Comparison of ENCODE assay signal across 21 cellular contexts in genomic region chr22:32917577-32918375, GRCh38.
DNase-seq lines count a peak whose midpoint lies in the region; TF ChIP-seq lines count a peak whose summit lies in the region.
"Had no signal": no experiment of that assay in that cellular context is flagged by ENCODE, and none has a peak within 500 bp of the region (broad histone marks: within the 10 kb centered on the region; RNA-seq: fewer than 3 reads in every experiment).

No MANE protein-coding gene starts in this region.

- no peak overlapping the region for H3K4me3 ChIP-seq in cardiac muscle cell
- no peak overlapping the region for H3K4me3 ChIP-seq in right atrium auricular region
- no peak overlapping the region for H3K4me3 ChIP-seq in choroid plexus epithelial cell (ENCODE audit: low read depth, low read length)
- H3K4me3 ChIP-seq in thyroid gland (replicated peaks in 1 of 3), result no peak overlapping the region
- H3K4me3 ChIP-seq: gastroesophageal sphincter, mucosa of descending colon, suprapubic skin had no signal

- peaks cover 7% of the 10 kb centered on the region for H3K4me1 ChIP-seq in cardiac muscle cell (ENCODE audit: low read depth)
- peaks cover 0 to 25% of the 10 kb centered on the region in 2 donors for H3K4me1 ChIP-seq in right atrium auricular region
- peaks cover 4 to 19% of the 10 kb centered on the region in 2 donors for H3K4me1 ChIP-seq in thyroid gland
- H3K4me1 ChIP-seq: suprapubic skin had no signal

- intact Hi-C loops in thyroid gland (cut with DNase I), result no loop called here

- TF ChIP-seq CTCF in cardiac muscle cell (IDR thresholded peaks at IDR 0.05; ENCODE audit: low read depth, low read length) (no peak), right atrium auricular region (IDR thresholded peaks at IDR 0.05) (no peak), choroid plexus epithelial cell (conservative IDR thresholded peaks at IDR 0.05; ENCODE audit: low read depth, low read length) (no peak), mesothelial cell of epicardium (IDR thresholded peaks at IDR 0.05; ENCODE audit: unreplicated experiment) (no peak), thyroid gland (IDR thresholded peaks at IDR 0.05) (no peak)

- H3K27ac ChIP-seq in cardiac muscle cell (peak overlapping the region; percentile 3), right atrium auricular region (no peak overlapping the region), thyroid gland (no peak overlapping the region)
- H3K27ac ChIP-seq: C4-2B, gastroesophageal sphincter, HL-60, suprapubic skin had no signal

- peaks cover 31% of the 10 kb centered on the region for H3K4me1 Mint-ChIP-seq in mesothelial cell of epicardium
- H3K4me1 Mint-ChIP-seq: central memory CD8-positive, alpha-beta T cell had no signal

- no peaks in the 10 kb centered on the region for H3K36me3 ChIP-seq in cardiac muscle cell
- H3K36me3 ChIP-seq in right atrium auricular region, result no peaks in the 10 kb centered on the region
- H3K36me3 ChIP-seq in thyroid gland, result no peaks in the 10 kb centered on the region
- H3K36me3 ChIP-seq: gastroesophageal sphincter, suprapubic skin had no signal

- peaks cover 14% of the 10 kb centered on the region for H3K9me3 Mint-ChIP-seq in mesothelial cell of epicardium

- peak overlapping the region; percentile 2 for H3K27ac Mint-ChIP-seq in mesothelial cell of epicardium
- H3K27ac Mint-ChIP-seq: activated T-cell treated with anti-CD3 and anti-CD28 coated beads, Interleukin-2, amount 50 U/mL, for 24 hours had no signal

- peaks cover 4% of the 10 kb centered on the region for H3K27me3 Mint-ChIP-seq in mesothelial cell of epicardium (ENCODE audit: low read depth)
- H3K27me3 Mint-ChIP-seq: central memory CD8-positive, alpha-beta T cell had no signal

- DNase-seq in cardiac muscle cell (ENCODE audit: low read depth in 1 of 2, low spot score in 1 of 2) (peak; percentile 29 to 38), right atrium auricular region (ENCODE audit: low spot score) (no peak), choroid plexus epithelial cell (ENCODE audit: low read depth) (peak; percentile 63), mesothelial cell of epicardium (ENCODE audit: low spot score in 2 of 2, unreplicated experiment in 2 of 2) (no peak), thyroid gland (peak; percentile 40 to 51), GDM1 (lab: John Stamatoyannopoulos, UW) (no peak), NCI-H1436 (lab: John Stamatoyannopoulos, UW) (no peak)
- no peak for DNase-seq in stimulated activated CD4-positive, alpha-beta T cell treated with anti-CD3 and anti-CD28 coated beads, Interleukin-12 subunit alpha, Interleukin-12 subunit beta, amount 100 ng/mL, for 4 hours
- DNase-seq: activated CD4-positive, CD25-positive, alpha-beta regulatory T cell treated with anti-CD3 and anti-CD28 coated beads, Interleukin-2, amount 50 U/mL, for 72 hours; activated naive CD4-positive, alpha-beta T cell treated with Interleukin-2 at 50 U/mL for 16 hours; activated T-cell treated with anti-CD3 and anti-CD28 coated beads, Interleukin-2, amount 50 U/mL, for 24 hours; erythroblast; left colon; mucosa of descending colon; NCI-H1930; NCI-H524 had no signal

- TF ChIP-seq POLR2A in thyroid gland (IDR thresholded peaks at IDR 0.05), result no peak

- H3K27me3 ChIP-seq in cardiac muscle cell, result no peaks in the 10 kb centered on the region
- no peaks in the 10 kb centered on the region for H3K27me3 ChIP-seq in right atrium auricular region
- H3K27me3 ChIP-seq in thyroid gland, result no peaks in the 10 kb centered on the region
- H3K27me3 ChIP-seq: gastroesophageal sphincter, suprapubic skin had no signal

- H3K9me3 ChIP-seq in cardiac muscle cell (ENCODE audit: low read depth) (no peaks in the 10 kb centered on the region), right atrium auricular region (peaks cover 0 to 10% of the 10 kb centered on the region in 2 donors), thyroid gland (no peaks in the 10 kb centered on the region)
- H3K9me3 ChIP-seq: suprapubic skin had no signal

- no peak overlapping the region for H3K4me3 Mint-ChIP-seq in mesothelial cell of epicardium
- H3K4me3 Mint-ChIP-seq: activated T-cell treated with anti-CD3 and anti-CD28 coated beads, Interleukin-2, amount 50 U/mL, for 24 hours; central memory CD8-positive, alpha-beta T cell had no signal

- H3K36me3 Mint-ChIP-seq in mesothelial cell of epicardium, result no peaks in the 10 kb centered on the region

- WGBS in thyroid gland, 2 donors, result 50 to 56% methylated on average over 12 to 18 of the region's 18 CpGs

Comparison
In these comparisons a context has a peak if more than half of its experiments do, and no peak if none do; other contexts are left out.
1. DNase-seq: peak in cardiac muscle cell (2 of 2), choroid plexus epithelial cell (single experiment) and thyroid gland (2 of 2); none in right atrium auricular region (single experiment), mesothelial cell of epicardium (0 of 2), stimulated activated CD4-positive, alpha-beta T cell treated with anti-CD3 and anti-CD28 coated beads, Interleukin-12 subunit alpha, Interleukin-12 subunit beta, amount 100 ng/mL, for 4 hours (single experiment), GDM1 (single experiment) and NCI-H1436 (single experiment).